Comparison of ENCODE assay signal across 8 cellular contexts in the genomic region with DNA sequence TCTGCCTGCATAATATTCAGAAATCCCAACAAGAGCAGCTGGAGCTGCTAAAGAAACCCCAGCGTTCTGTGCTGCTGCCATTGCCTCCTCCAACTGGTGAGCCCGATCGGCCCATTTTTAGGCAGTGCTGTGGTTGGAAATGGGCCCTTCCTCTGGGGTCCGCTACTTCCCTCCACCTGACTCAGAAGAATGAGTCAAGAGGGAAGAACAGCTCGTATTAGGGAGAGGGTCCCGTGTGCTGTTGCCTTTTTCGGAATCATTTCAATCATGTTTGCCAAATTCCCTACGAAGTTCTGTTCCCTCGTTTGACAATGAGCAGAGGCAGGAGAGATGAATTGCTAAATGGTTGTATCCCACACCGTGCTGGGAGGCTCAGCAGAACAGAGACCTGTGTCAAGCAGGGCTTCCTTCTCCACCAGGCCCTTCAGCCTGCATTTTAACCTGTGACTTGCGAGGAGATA. TPM values are rescaled to one million over a fixed set of nuclear protein-coding genes. Genes with fewer than 3 reads are reported as not detected.
DNase-seq lines count a peak whose midpoint lies in the region; ATAC-seq and TF ChIP-seq lines count a peak whose summit lies in the region.
"Had no signal": no experiment of that assay in that cellular context is flagged by ENCODE, and none has a peak within 500 bp of the region (broad histone marks: within the 10 kb centered on the region; RNA-seq: fewer than 3 reads in every experiment).

No MANE protein-coding gene starts in this region.

- intact Hi-C loops in dorsolateral prefrontal cortex (cut with DNase I) = no loop called here
- intact Hi-C loops in thyroid gland (cut with DNase I) = no loop called here

- peak overlapping the region in 1 of 3 donors; percentile 21 for H3K4me3 Mint-ChIP-seq in T-cell
- H3K4me3 Mint-ChIP-seq in mesothelial cell of epicardium = no peak overlapping the region

- no peak for DNase-seq in T-cell
- no peak for DNase-seq in dorsolateral prefrontal cortex
- no peak for DNase-seq in mesothelial cell of epicardium (ENCODE audit: low spot score in 2 of 2, unreplicated experiment in 2 of 2)
- DNase-seq in thyroid gland = no peak
- no peak for DNase-seq in HuH-7.5 (ENCODE audit: low spot score)
- DNase-seq: NCI-H1436 had no signal

- H3K9me3 Mint-ChIP-seq in T-cell = peaks cover 0 to 27% (median 6%) of the 10 kb centered on the region in 3 donors
- H3K9me3 Mint-ChIP-seq in mesothelial cell of epicardium = peaks cover 24% of the 10 kb centered on the region

- ATAC-seq in T-cell (replicated peaks in 1 of 4) = no peak
- no peak for ATAC-seq in GM21528 (IDR thresholded peaks at IDR 0.05; ENCODE audit: low FRiP score, unreplicated experiment)
- ATAC-seq in GM21529 (IDR thresholded peaks at IDR 0.05; ENCODE audit: unreplicated experiment) = no peak

- WGBS in thyroid gland, 2 donors = 70 to 74% methylated on average over 11 of the region's 11 CpGs

- H3K27me3 Mint-ChIP-seq in T-cell = no peaks in the 10 kb centered on the region
- no peaks in the 10 kb centered on the region for H3K27me3 Mint-ChIP-seq in mesothelial cell of epicardium (ENCODE audit: low read depth)

- TF ChIP-seq CTCF in dorsolateral prefrontal cortex (IDR thresholded peaks at IDR 0.05 in 54 of 56, conservative IDR thresholded peaks at IDR 0.05 in 2 of 56; ENCODE audit: low read depth in 1 of 56, partially characterized antibody in 56 of 56) (no peak), mesothelial cell of epicardium (IDR thresholded peaks at IDR 0.05; ENCODE audit: unreplicated experiment) (no peak), thyroid gland (IDR thresholded peaks at IDR 0.05) (no peak)

- peaks cover 0 to 3% (median 0%) of the 10 kb centered on the region in 45 donors for H3K27me3 ChIP-seq in dorsolateral prefrontal cortex
- H3K27me3 ChIP-seq in thyroid gland = no peaks in the 10 kb centered on the region

- TF ChIP-seq POLR2A in thyroid gland (IDR thresholded peaks at IDR 0.05) = no peak

- POLR2A ChIA-PET in T-cell (lab: Charles Lee) = no interaction called here

- H3K27ac Mint-ChIP-seq in T-cell = peak overlapping the region; percentile 3 to 23
- peak overlapping the region; percentile 78 for H3K27ac Mint-ChIP-seq in mesothelial cell of epicardium

- no peaks in the 10 kb centered on the region for H3K36me3 ChIP-seq in thyroid gland

- H3K36me3 Mint-ChIP-seq in T-cell = no peaks in the 10 kb centered on the region
- peaks cover 1% of the 10 kb centered on the region for H3K36me3 Mint-ChIP-seq in mesothelial cell of epicardium

- peak overlapping the region in 2 of 59 donors; percentile 12 for H3K4me3 ChIP-seq in dorsolateral prefrontal cortex
- no peak overlapping the region for H3K4me3 ChIP-seq in thyroid gland (replicated peaks in 1 of 3)

- CTCF ChIA-PET in T-cell (lab: Charles Lee) = interaction anchor here in 1 of 2 donors (0.8 kb wide), 1 partner anchor 261 kb away, joined by 17 read pairs; no protein-coding TSS in a partner anchor

- peak overlapping the region in 58 of 59 donors; percentile 32 to 96 (median 89) for H3K27ac ChIP-seq in dorsolateral prefrontal cortex
- peak overlapping the region; percentile 48 to 74 (median 56) for H3K27ac ChIP-seq in thyroid gland

- no peaks in the 10 kb centered on the region for H3K9me3 ChIP-seq in thyroid gland

- H3K4me1 ChIP-seq in thyroid gland = peaks cover 5 to 7% of the 10 kb centered on the region in 2 donors

- peaks cover 7 to 21% (median 15%) of the 10 kb centered on the region in 3 donors for H3K4me1 Mint-ChIP-seq in T-cell
- peaks cover 11% of the 10 kb centered on the region for H3K4me1 Mint-ChIP-seq in mesothelial cell of epicardium

RNA-seq across cellular contexts. Expression of gene THBS2, which starts 38.4 kb away (rescaled TPM):
- total RNA-seq in T-cell (under 1 TPM in 3 of 5 donors, not detected in 2; 0.09 to 0.39 (median 0.12) TPM), dorsolateral prefrontal cortex (10 to 100 TPM in 119 of 120 experiments, 1 to 10 TPM in 1; 9.6 to 96.0 (median 23.8) TPM), mesothelial cell of epicardium (15.3 to 20.4 TPM (median 18.6 TPM) in 3 replicates), thyroid gland (10 to 100 TPM; 12.0 to 74.7 (median 16.4) TPM)

Comparison
In these comparisons a context has a peak if more than half of its experiments do, and no peak if none do; other contexts are left out.
1. RNA of gene THBS2, which starts 38.4 kb away (total RNA-seq): 9.6 to 96.0 TPM in dorsolateral prefrontal cortex, 15.3 to 20.4 TPM in mesothelial cell of epicardium and 12.0 to 74.7 TPM in thyroid gland; 0.09 to 0.39 TPM in T-cell; every median in the first group is over 4 times any median in the second.